28 cellular contexts compared by ENCODE assay signal in genomic region chr12:3193131-3193530, GRCh38.
"Had no signal": no experiment of that assay in that cellular context is flagged by ENCODE, and none has a peak within 500 bp of the region (broad histone marks: within the 10 kb centered on the region; RNA-seq: fewer than 3 reads in every experiment).

No MANE protein-coding gene starts in this region.

- ATAC-seq: naive thymus-derived CD8-positive, alpha-beta T cell; psoas muscle; right lobe of liver; stimulated activated memory B cell treated with anti-CD40 and anti-IgM and Interleukin-4, amounts not matched to agents 10 μg/mL and 1 μg/mL and 100 μg/mL, for 72 hours had no signal

- H3K27me3 ChIP-seq: neural progenitor cell, ovary, right lobe of liver, stomach, thyroid gland, tibial nerve, upper lobe of left lung, vagina had no signal

- H3K9ac ChIP-seq: neural progenitor cell, parathyroid adenoma had no signal

- H3K4me2 ChIP-seq: neural progenitor cell had no signal

- H3K9me3 Mint-ChIP-seq: naive thymus-derived CD8-positive, alpha-beta T cell; nephron; neural progenitor cell; stimulated activated memory B cell treated with anti-CD40 and anti-IgM and Interleukin-4, amounts not matched to agents 10 μg/mL and 1 μg/mL and 100 μg/mL, for 72 hours; stimulated activated naive CD8-positive, alpha-beta T cell treated with anti-CD3 and anti-CD28 coated beads, Interleukin-15, Interleukin-2, amounts not matched to agents 100 ng/mL and 50 ng/mL, for 24 hours had no signal

- H3K4me1 ChIP-seq: psoas muscle, vagina had no signal

- H3K4me3 Mint-ChIP-seq: naive B cell; naive thymus-derived CD8-positive, alpha-beta T cell; nephron; neural progenitor cell; stimulated activated memory B cell treated with anti-CD40 and anti-IgM and Interleukin-4, amounts not matched to agents 10 μg/mL and 1 μg/mL and 100 μg/mL, for 72 hours; stimulated activated naive CD8-positive, alpha-beta T cell treated with anti-CD3 and anti-CD28 coated beads, Interleukin-15, Interleukin-2, amounts not matched to agents 100 ng/mL and 50 ng/mL, for 24 hours had no signal

- H3K4me3 ChIP-seq: neural progenitor cell, ovary, psoas muscle, right lobe of liver, spleen, stomach, thoracic aorta, thyroid gland, tibial nerve, upper lobe of left lung, vagina had no signal

- H3K27ac ChIP-seq: neural progenitor cell, ovary, parathyroid adenoma, psoas muscle, right lobe of liver, spleen, stomach, thoracic aorta, thyroid gland, tibial nerve, upper lobe of left lung, vagina had no signal

- DNase-seq: naive B cell; naive thymus-derived CD8-positive, alpha-beta T cell; occipital lobe; ovary; psoas muscle; right cardiac atrium; right lobe of liver; small intestine; spleen; stimulated activated CD4-positive, alpha-beta T cell treated with anti-CD3 and anti-CD28 coated beads, Interleukin-12 subunit alpha, Interleukin-12 subunit beta, amount 100 ng/mL, for 4 hours; stimulated activated CD4-positive, alpha-beta T cell treated with anti-CD3 and anti-CD28 coated beads, Interleukin-1b, Interleukin-23, amount 100 ng/mL, for 48 hours; stimulated activated CD4-positive, alpha-beta T cell treated with anti-CD3 and anti-CD28 coated beads, Interleukin-4, amount 100 ng/mL, for 1 hour; stimulated activated CD4-positive, alpha-beta T cell treated with anti-CD3 and anti-CD28 coated beads, Interleukin-4, amount 100 ng/mL, for 4 hours; stimulated activated CD8-positive, alpha-beta memory T cell treated with anti-CD3 and anti-CD28 coated beads, Interleukin-4, amount 100 ng/mL, for 48 hours; stimulated activated naive CD4-positive, alpha-beta T cell treated with Interleukin-2 at 50 U/mL for 16 hours; stomach; thyroid gland; trophoblast cell; upper lobe of left lung had no signal

- H3K36me3 Mint-ChIP-seq: naive B cell; naive thymus-derived CD8-positive, alpha-beta T cell; neural progenitor cell; stimulated activated memory B cell treated with anti-CD40 and anti-IgM and Interleukin-4, amounts not matched to agents 10 μg/mL and 1 μg/mL and 100 μg/mL, for 72 hours had no signal

- H3K36me3 ChIP-seq: neural progenitor cell, ovary, right lobe of liver, spleen, stomach, thoracic aorta, thyroid gland, tibial nerve, upper lobe of left lung, vagina had no signal

- H3K9me3 ChIP-seq: ovary, psoas muscle, right lobe of liver, spleen, stomach, thoracic aorta, thyroid gland, tibial nerve, upper lobe of left lung, vagina had no signal

- H3K27ac Mint-ChIP-seq: naive thymus-derived CD8-positive, alpha-beta T cell; nephron; neural progenitor cell; progenitor cell of endocrine pancreas; stimulated activated memory B cell treated with anti-CD40 and anti-IgM and Interleukin-4, amounts not matched to agents 10 μg/mL and 1 μg/mL and 100 μg/mL, for 72 hours; stimulated activated naive CD8-positive, alpha-beta T cell treated with anti-CD3 and anti-CD28 coated beads, Interleukin-15, Interleukin-2, amounts not matched to agents 100 ng/mL and 50 ng/mL, for 24 hours had no signal

- H2AFZ ChIP-seq: neural progenitor cell, parathyroid adenoma had no signal
